Comparison of ENCODE assay signal across 30 cellular contexts in the genomic region with DNA sequence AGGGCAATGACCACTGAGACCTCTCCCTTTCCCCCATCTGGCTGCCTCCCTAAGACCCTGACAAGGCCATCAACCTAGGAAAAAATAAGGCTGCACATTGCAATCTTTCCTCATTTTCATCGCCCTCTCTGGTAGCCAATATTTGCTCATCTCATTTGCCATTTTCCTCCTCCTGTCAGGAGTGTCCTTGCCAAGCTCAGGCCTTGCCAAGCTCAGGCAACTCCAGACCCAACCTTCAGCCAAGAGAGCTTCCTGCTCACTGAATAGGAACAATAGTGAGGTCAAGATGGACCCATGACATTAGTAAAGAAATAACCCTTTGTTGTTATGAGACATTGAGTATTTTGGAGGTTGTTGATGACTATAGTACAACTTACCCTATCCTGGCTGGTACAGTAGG.
"Had no signal": no experiment of that assay in that cellular context is flagged by ENCODE, and none has a peak within 500 bp of the region (broad histone marks: within the 10 kb centered on the region; RNA-seq: fewer than 3 reads in every experiment).

No MANE protein-coding gene starts in this region.

- H3K9me3 ChIP-seq: adrenal gland, body of pancreas, colonic mucosa had no signal

- H3K4me1 ChIP-seq: adrenal gland, body of pancreas, colonic mucosa, esophagus squamous epithelium, gastroesophageal sphincter had no signal

- FAIRE-seq: endometrium, endothelial cell of umbilical vein had no signal

- ATAC-seq: activated CD4-positive, alpha-beta T cell treated with anti-CD3 and anti-CD28 coated beads for 36 hours; activated CD8-positive, alpha-beta memory T cell treated with anti-CD3 and anti-CD28 coated beads, Interleukin-2, amount 10 ng/mL, durations not matched to agents 7 days and 5 days; activated CD8-positive, alpha-beta T cell treated with anti-CD3 and anti-CD28 coated beads, Interleukin-2, amount 10 ng/mL, durations not matched to agents 7 days and 5 days; activated naive CD8-positive, alpha-beta T cell treated with anti-CD3 and anti-CD28 coated beads, Interleukin-2, amount 50 U/mL, for 24 hours; body of pancreas; gastroesophageal sphincter had no signal

- H3K27ac ChIP-seq: adrenal gland, body of pancreas, cardiac muscle cell, colonic mucosa, epithelial cell of prostate, esophagus squamous epithelium, gastroesophageal sphincter had no signal

- H3K36me3 ChIP-seq: adrenal gland, cardiac muscle cell, colonic mucosa, esophagus squamous epithelium, gastroesophageal sphincter had no signal

- H3K27me3 ChIP-seq: adrenal gland, body of pancreas, cardiac muscle cell, colonic mucosa, esophagus squamous epithelium, gastroesophageal sphincter had no signal

- DNase-seq: activated CD4-positive, alpha-beta memory T cell treated with anti-CD3 and anti-CD28 coated beads for 36 hours; activated CD4-positive, alpha-beta T cell treated with anti-CD3 and anti-CD28 coated beads for 36 hours; activated CD4-positive, alpha-beta T cell treated with anti-CD3 and anti-CD28 coated beads, Interleukin-2, amount 10 ng/mL, durations not matched to agents 24 days and 14 days; activated CD4-positive, CD25-positive, alpha-beta regulatory T cell; activated CD4-positive, CD25-positive, alpha-beta regulatory T cell treated with anti-CD3 and anti-CD28 coated beads, Interleukin-2, amount 50 U/mL, for 72 hours; activated CD8-positive, alpha-beta memory T cell treated with anti-CD3 and anti-CD28 coated beads, Interleukin-2, amount 10 ng/mL, durations not matched to agents 7 days and 5 days; activated CD8-positive, alpha-beta memory T cell treated with anti-CD3 and anti-CD28 coated beads, Interleukin-2, amount 50 U/mL, for 4 hours; activated CD8-positive, alpha-beta T cell treated with anti-CD3 and anti-CD28 coated beads, Interleukin-2, amount 10 ng/mL, durations not matched to agents 7 days and 5 days; activated effector memory CD4-positive, alpha-beta T cell treated with anti-CD3 and anti-CD28 coated beads, Interleukin-2, amount 50 U/mL, for 16 hours; activated naive CD4-positive, alpha-beta T cell treated with anti-CD3 and anti-CD28 coated beads for 36 hours; activated naive CD8-positive, alpha-beta T cell treated with anti-CD3 and anti-CD28 coated beads for 36 hours; activated naive CD8-positive, alpha-beta T cell treated with anti-CD3 and anti-CD28 coated beads, Interleukin-2, amount 50 U/mL, for 24 hours; activated T-cell treated with anti-CD3 and anti-CD28 coated beads, Interleukin-2, amount 50 U/mL, for 1 hour; activated T-cell treated with anti-CD3 and anti-CD28 coated beads, Interleukin-2, amount 50 U/mL, for 48 hours; adrenal gland; amygdala; aorta; body of pancreas; central memory CD4-positive, alpha-beta T cell; colonic mucosa; effector CD8-positive, alpha-beta T cell; esophagus squamous epithelium; foreskin melanocyte; hippocampal formation; T-helper 2 cell had no signal

- H3K4me3 ChIP-seq: adrenal gland, body of pancreas, cardiac muscle cell, colonic mucosa, esophagus squamous epithelium, gastroesophageal sphincter had no signal
